13 cellular contexts compared by ENCODE assay signal in genomic region chr7:73974101-73974947, GRCh38. TPM values are rescaled to one million over a fixed set of nuclear protein-coding genes. Genes with fewer than 3 reads are reported as not detected.
"Had no signal": no experiment of that assay in that cellular context is flagged by ENCODE, and none has a peak within 500 bp of the region (broad histone marks: within the 10 kb centered on the region; RNA-seq: fewer than 3 reads in every experiment).

No MANE protein-coding gene starts in this region.

- H3K27me3 ChIP-seq: body of pancreas had no signal

- DNase-seq: activated CD4-positive, alpha-beta memory T cell treated with anti-CD3 and anti-CD28 coated beads for 36 hours; activated CD4-positive, alpha-beta T cell treated with anti-CD3 and anti-CD28 coated beads for 1 hour; activated CD8-positive, alpha-beta memory T cell treated with anti-CD3 and anti-CD28 coated beads, Interleukin-2, amount 50 U/mL, for 4 hours; dermis blood vessel endothelial cell; erythroblast; naive B cell; occipital lobe; stimulated activated CD4-positive, alpha-beta T cell treated with anti-CD3 and anti-CD28 coated beads, Interleukin-1b, Interleukin-23, amount 100 ng/mL, for 48 hours; trophoblast cell had no signal

- ATAC-seq: body of pancreas; stimulated activated memory B cell treated with anti-CD40 and anti-IgM and Interleukin-4, amounts not matched to agents 10 μg/mL and 1 μg/mL and 100 μg/mL, for 72 hours had no signal

- H3K4me3 ChIP-seq: body of pancreas, smooth muscle cell had no signal

- H3K9me3 ChIP-seq: body of pancreas had no signal

- H3K27ac ChIP-seq: body of pancreas had no signal

RNA-seq across cellular contexts. Expression of gene ELN, which starts 53.6 kb away (rescaled TPM):
- total RNA-seq: activated CD4-positive, alpha-beta memory T cell treated with anti-CD3 and anti-CD28 coated beads for 36 hours; kidney epithelial cell had no signal
- polyA plus RNA-seq: smooth muscle cell had no signal
